Comparison of ENCODE assay signal across 18 cellular contexts in genomic region chr9:89493181-89493580, GRCh38. TPM values are rescaled to one million over a fixed set of nuclear protein-coding genes. Genes with fewer than 3 reads are reported as not detected.
A peak's percentile ranks its signal among the peaks of the same experiment; 100 is the strongest.
DNase-seq lines count a peak whose midpoint lies in the region; ATAC-seq and TF ChIP-seq lines count a peak whose summit lies in the region.
"Had no signal": no experiment of that assay in that cellular context is flagged by ENCODE, and none has a peak within 500 bp of the region (broad histone marks: within the 10 kb centered on the region; RNA-seq: fewer than 3 reads in every experiment).

No MANE protein-coding gene starts in this region.

- no peak for TF ChIP-seq CTCF in brain (conservative IDR thresholded peaks at IDR 0.05)
- TF ChIP-seq CTCF in neural cell (IDR thresholded peaks at IDR 0.05; ENCODE audit: poor library complexity, severe bottlenecking): no peak

- no peaks in the 10 kb centered on the region for H3K9me3 Mint-ChIP-seq in CD8-positive, alpha-beta memory T cell
- peaks cover 0 to 5% (median 4%) of the 10 kb centered on the region in 5 experiments for H3K9me3 Mint-ChIP-seq in brain

- peak overlapping the region; percentile 22 for H3K4me3 ChIP-seq in CD8-positive, alpha-beta memory T cell (ENCODE audit: low read length)
- H3K4me3 ChIP-seq in neural cell (ENCODE audit: low read length): peak overlapping the region; percentile 78
- H3K4me3 ChIP-seq: esophagus muscularis mucosa, heart right ventricle, psoas muscle, thoracic aorta had no signal

- TF ChIP-seq RAD21 in neural cell (conservative IDR thresholded peaks at IDR 0.05): no peak

- H3K9me3 ChIP-seq in CD8-positive, alpha-beta memory T cell (ENCODE audit: low read length): no peaks in the 10 kb centered on the region
- H3K9me3 ChIP-seq in KOPT-K1 (ENCODE audit: insufficient read depth, low read length, poor library complexity, severe bottlenecking) (no peaks in the 10 kb centered on the region), neural cell (ENCODE audit: low read length) (no peaks in the 10 kb centered on the region)
- H3K9me3 ChIP-seq: esophagus muscularis mucosa, heart right ventricle, psoas muscle, thoracic aorta had no signal

- peaks cover 83 to 89% (median 88%) of the 10 kb centered on the region in 3 donors for H3K4me1 Mint-ChIP-seq in CD8-positive, alpha-beta memory T cell
- peaks cover 63% of the 10 kb centered on the region for H3K4me1 Mint-ChIP-seq in brain

- H3F3A ChIP-seq in neural cell (ENCODE audit: insufficient read depth, low read length, poor library complexity, severe bottlenecking): no peaks in the 10 kb centered on the region

- H3K4me1 ChIP-seq in CD8-positive, alpha-beta memory T cell (ENCODE audit: insufficient read depth, low read length): peaks cover 83% of the 10 kb centered on the region

- DNase-seq in CD8-positive, alpha-beta memory T cell: no peak
- no peak for DNase-seq in SHP77 treated with DMSO at 0.1 percent for 48 hours (lab: John Stamatoyannopoulos, UW)
- DNase-seq: activated CD4-positive, alpha-beta T cell treated with anti-CD3 and anti-CD28 coated beads, Interleukin-2, amount 50 U/mL, for 48 hours; amniotic stem cell; cortex of kidney; heart right ventricle; kidney glomerular epithelial cell; MM.1S; NCI-H2081; psoas muscle had no signal

- no peaks in the 10 kb centered on the region for H3K36me3 ChIP-seq in CD8-positive, alpha-beta memory T cell (ENCODE audit: insufficient read depth, low read length)
- peaks cover 38% of the 10 kb centered on the region; the same call in 1 of the 2 replicates for H3K36me3 ChIP-seq in KOPT-K1 (ENCODE audit: insufficient read depth, low read length)
- peaks cover 5% of the 10 kb centered on the region for H3K36me3 ChIP-seq in neural cell (ENCODE audit: insufficient read depth, low read length)
- H3K36me3 ChIP-seq: esophagus muscularis mucosa, heart right ventricle, thoracic aorta had no signal

- no peaks in the 10 kb centered on the region for H3K27me3 Mint-ChIP-seq in CD8-positive, alpha-beta memory T cell
- no peaks in the 10 kb centered on the region for H3K27me3 Mint-ChIP-seq in brain

- no peak overlapping the region for H3K4me2 ChIP-seq in neural cell (ENCODE audit: low read length)

- no peaks in the 10 kb centered on the region for H3K27me3 ChIP-seq in CD8-positive, alpha-beta memory T cell (ENCODE audit: insufficient read depth, low read length, poor library complexity, severe bottlenecking)
- no peaks in the 10 kb centered on the region for H3K27me3 ChIP-seq in neural cell (ENCODE audit: insufficient read depth, low read depth, low read length)
- H3K27me3 ChIP-seq: esophagus muscularis mucosa, heart right ventricle had no signal

- H2AFZ ChIP-seq in neural cell (ENCODE audit: low read depth, low read length): no peak overlapping the region

- CTCF ChIA-PET in CD8-positive, alpha-beta memory T cell (lab: Charles Lee): interaction anchor here (1.0 to 2.0 kb wide), 3 partner anchors 22 to 64 kb away, joined by 3 to 5 read pairs (median 3); no protein-coding TSS in a partner anchor

- no peaks in the 10 kb centered on the region for H4K20me1 ChIP-seq in neural cell (ENCODE audit: insufficient read depth)

- H3K9me2 ChIP-seq in neural cell (ENCODE audit: insufficient read depth, low read length): no peaks in the 10 kb centered on the region

- peaks cover 0 to 42% (median 7%) of the 10 kb centered on the region in 3 donors for H3K36me3 Mint-ChIP-seq in CD8-positive, alpha-beta memory T cell
- H3K36me3 Mint-ChIP-seq in brain: peaks cover 5% of the 10 kb centered on the region

- peak overlapping the region; percentile 7 to 96 (median 84) for H3K27ac Mint-ChIP-seq in CD8-positive, alpha-beta memory T cell
- H3K27ac Mint-ChIP-seq in brain: peak overlapping the region in 4 of 5 experiments; percentile 14 to 85 (median 68)

- POLR2A ChIA-PET in CD8-positive, alpha-beta memory T cell (lab: Charles Lee): no interaction called here

- TF ChIP-seq EP300 in neural cell (conservative IDR thresholded peaks at IDR 0.05; ENCODE audit: poor library complexity, severe bottlenecking): no peak

- ATAC-seq in HG02852 (IDR thresholded peaks at IDR 0.05; ENCODE audit: unreplicated experiment) (no peak), HG03196 (IDR thresholded peaks at IDR 0.05; ENCODE audit: unreplicated experiment) (no peak)
- ATAC-seq: heart right ventricle, psoas muscle had no signal

- H3K9ac ChIP-seq in neural cell (ENCODE audit: low read length): no peak overlapping the region

- H3K4me3 Mint-ChIP-seq in CD8-positive, alpha-beta memory T cell: peak overlapping the region; percentile 92 to 99 (median 94)
- peak overlapping the region in 3 of 5 experiments; percentile 41 to 65 (median 55) for H3K4me3 Mint-ChIP-seq in brain

- H3K79me2 ChIP-seq in neural cell (replicated peaks; ENCODE audit: insufficient read depth, low read length): peaks cover 93% of the 10 kb centered on the region

- no peak overlapping the region for H3K27ac ChIP-seq in CD8-positive, alpha-beta memory T cell (ENCODE audit: low read depth, low read length)
- H3K27ac ChIP-seq in KOPT-K1 (ENCODE audit: low read depth, low read length, poor library complexity, severe bottlenecking): peak overlapping the region; percentile 98
- no peak overlapping the region for H3K27ac ChIP-seq in neural cell (ENCODE audit: low read length)
- H3K27ac ChIP-seq: esophagus muscularis mucosa, heart right ventricle, RWPE1, thoracic aorta had no signal

TF ChIP-seq in neural cell, 6 proteins besides CTCF, POLR2A, EP300 and RAD21:
- no peak for TF ChIP-seq MXI1 (conservative IDR thresholded peaks at IDR 0.05; ENCODE audit: poor library complexity, severe bottlenecking)
- no peak for TF ChIP-seq POLR2AphosphoS5 (IDR thresholded peaks at IDR 0.05)
- TF ChIP-seq SMC3 (conservative IDR thresholded peaks at IDR 0.05; ENCODE audit: poor library complexity): no peak
- no peak for TF ChIP-seq EZH2 (IDR thresholded peaks at IDR 0.05; ENCODE audit: borderline replicate concordance, insufficient read depth, low read length, poor library complexity, severe bottlenecking)
- TF ChIP-seq TAF1 (IDR thresholded peaks at IDR 0.05; ENCODE audit: low read depth): no peak
- TF ChIP-seq, protein P1, sequence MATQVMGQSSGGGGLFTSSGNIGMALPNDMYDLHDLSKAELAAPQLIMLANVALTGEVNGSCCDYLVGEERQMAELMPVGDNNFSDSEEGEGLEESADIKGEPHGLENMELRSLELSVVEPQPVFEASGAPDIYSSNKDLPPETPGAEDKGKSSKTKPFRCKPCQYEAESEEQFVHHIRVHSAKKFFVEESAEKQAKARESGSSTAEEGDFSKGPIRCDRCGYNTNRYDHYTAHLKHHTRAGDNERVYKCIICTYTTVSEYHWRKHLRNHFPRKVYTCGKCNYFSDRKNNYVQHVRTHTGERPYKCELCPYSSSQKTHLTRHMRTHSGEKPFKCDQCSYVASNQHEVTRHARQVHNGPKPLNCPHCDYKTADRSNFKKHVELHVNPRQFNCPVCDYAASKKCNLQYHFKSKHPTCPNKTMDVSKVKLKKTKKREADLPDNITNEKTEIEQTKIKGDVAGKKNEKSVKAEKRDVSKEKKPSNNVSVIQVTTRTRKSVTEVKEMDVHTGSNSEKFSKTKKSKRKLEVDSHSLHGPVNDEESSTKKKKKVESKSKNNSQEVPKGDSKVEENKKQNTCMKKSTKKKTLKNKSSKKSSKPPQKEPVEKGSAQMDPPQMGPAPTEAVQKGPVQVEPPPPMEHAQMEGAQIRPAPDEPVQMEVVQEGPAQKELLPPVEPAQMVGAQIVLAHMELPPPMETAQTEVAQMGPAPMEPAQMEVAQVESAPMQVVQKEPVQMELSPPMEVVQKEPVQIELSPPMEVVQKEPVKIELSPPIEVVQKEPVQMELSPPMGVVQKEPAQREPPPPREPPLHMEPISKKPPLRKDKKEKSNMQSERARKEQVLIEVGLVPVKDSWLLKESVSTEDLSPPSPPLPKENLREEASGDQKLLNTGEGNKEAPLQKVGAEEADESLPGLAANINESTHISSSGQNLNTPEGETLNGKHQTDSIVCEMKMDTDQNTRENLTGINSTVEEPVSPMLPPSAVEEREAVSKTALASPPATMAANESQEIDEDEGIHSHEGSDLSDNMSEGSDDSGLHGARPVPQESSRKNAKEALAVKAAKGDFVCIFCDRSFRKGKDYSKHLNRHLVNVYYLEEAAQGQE (IDR thresholded peaks at IDR 0.05; ENCODE audit: borderline replicate concordance): no peak

RNA-seq across cellular contexts. Expression of gene SEMA4D, which starts 4.7 kb away (rescaled TPM):
- total RNA-seq in CD8-positive, alpha-beta memory T cell: 100 to 1,000 TPM; 238 to 243 TPM
- polyA plus RNA-seq in CD8-positive, alpha-beta memory T cell: 227 TPM
- polyA plus RNA-seq in brain (ENCODE audit: insufficient read depth, low read depth, low replicate concordance) (91.5 TPM), neural cell (34.0 and 40.9 TPM in 2 replicates)
- polyA minus RNA-seq in neural cell: 47.5 and 67.0 TPM in 2 replicates
